In genomic region chr12:10505620-10506019, GRCh38 we compare ENCODE assay signal across 22 cellular contexts. TPM values are rescaled to one million over a fixed set of nuclear protein-coding genes. Genes with fewer than 3 reads are reported as not detected.
"Had no signal": no experiment of that assay in that cellular context is flagged by ENCODE, and none has a peak within 500 bp of the region (broad histone marks: within the 10 kb centered on the region; RNA-seq: fewer than 3 reads in every experiment).

Gene EIF2S3B (plus strand): TSS chr12:10505890. CDS start chr12:10505903, 13 bp downstream.

- ATAC-seq: activated CD4-positive, CD25-positive, alpha-beta regulatory T cell treated with anti-CD3 and anti-CD28 coated beads, Interleukin-2, amount 50 U/mL, for 24 hours; activated CD8-positive, alpha-beta T cell treated with anti-CD3 and anti-CD28 coated beads for 36 hours; activated T-cell treated with anti-CD3 and anti-CD28 coated beads, Interleukin-2, amount 50 U/mL, for 72 hours; body of pancreas; T-cell had no signal

- H3K36me3 ChIP-seq: ascending aorta had no signal

- H3K4me1 Mint-ChIP-seq: activated naive CD4-positive, alpha-beta T cell treated with anti-CD3 and anti-CD28 coated beads, Interleukin-2, amount 10 ng/mL, durations not matched to agents 7 days and 5 days had no signal

- H3K27ac Mint-ChIP-seq: activated CD8-positive, alpha-beta T cell treated with anti-CD3 and anti-CD28 coated beads for 36 hours; activated naive CD4-positive, alpha-beta T cell treated with anti-CD3 and anti-CD28 coated beads, Interleukin-2, amount 10 ng/mL, durations not matched to agents 7 days and 5 days; activated T-cell treated with anti-CD3 and anti-CD28 coated beads, Interleukin-2, amount 50 U/mL, for 72 hours; activated T-helper 2 cell treated with anti-CD3 and anti-CD28 coated beads, Interferon-gamma antibody, Interleukin-2, Interleukin-4, amounts not matched to agents 10 μg/mL and 5 μg/mL and 100 μg/mL, durations not matched to agents 14 hours and 24 hours and 36 hours; T-cell had no signal

- H3K4me2 ChIP-seq: KMS-11 had no signal

- H3K36me3 Mint-ChIP-seq: activated naive CD4-positive, alpha-beta T cell treated with anti-CD3 and anti-CD28 coated beads, Interleukin-2, amount 10 ng/mL, durations not matched to agents 7 days and 5 days; T-cell had no signal

- H3K27me3 ChIP-seq: ascending aorta, body of pancreas had no signal

- H3K9me3 ChIP-seq: ascending aorta, body of pancreas had no signal

- H3K27ac ChIP-seq: ascending aorta, body of pancreas, KMS-11, SK-N-MC had no signal

- DNase-seq: activated CD4-positive, alpha-beta T cell treated with anti-CD3 and anti-CD28 coated beads for 4 hours; activated CD8-positive, alpha-beta memory T cell treated with anti-CD3 and anti-CD28 coated beads, Interleukin-2, amount 50 U/mL, for 4 hours; activated CD8-positive, alpha-beta T cell treated with anti-CD3 and anti-CD28 coated beads for 36 hours; activated gamma-delta T cell treated with Interleukin-2 at 50 U/mL for 16 hours; activated naive CD4-positive, alpha-beta T cell treated with anti-CD3 and anti-CD28 coated beads, Interleukin-2, amount 10 ng/mL, durations not matched to agents 7 days and 5 days; activated T-cell treated with anti-CD3 and anti-CD28 coated beads, Interleukin-2, amount 50 U/mL, for 72 hours; body of pancreas; NCI-H1092 treated with DMSO at 0.1 percent for 48 hours; NCI-H1417 treated with DMSO at 0.1 percent for 48 hours; NCI-H1694 treated with DMSO at 0.1 percent for 48 hours; NCI-H2029 treated with DMSO at 0.1 percent for 48 hours; NCI-H345; NCI-H510A; NCI-H526 treated with DMSO at 0.1 percent for 48 hours; NCI-H82; SIG-M5; T-cell had no signal

- H3K27me3 Mint-ChIP-seq: activated CD8-positive, alpha-beta T cell treated with anti-CD3 and anti-CD28 coated beads for 36 hours had no signal

- H3K4me3 Mint-ChIP-seq: activated CD8-positive, alpha-beta T cell treated with anti-CD3 and anti-CD28 coated beads for 36 hours; activated naive CD4-positive, alpha-beta T cell treated with anti-CD3 and anti-CD28 coated beads, Interleukin-2, amount 10 ng/mL, durations not matched to agents 7 days and 5 days; activated T-cell treated with anti-CD3 and anti-CD28 coated beads, Interleukin-2, amount 50 U/mL, for 72 hours; T-cell had no signal

- H3K9ac ChIP-seq: KMS-11 had no signal

- H3K4me3 ChIP-seq: ascending aorta, body of pancreas, SK-N-MC had no signal

- H3K4me1 ChIP-seq: ascending aorta, body of pancreas had no signal

RNA-seq across cellular contexts. Expression of gene EIF2S3B, which starts in this region (rescaled TPM):
- total RNA-seq: ascending aorta had no signal
